Comparison of ENCODE assay signal across 8 cellular contexts in genomic region chr11:36292311-36292722, GRCh38. TPM values are rescaled to one million over a fixed set of nuclear protein-coding genes. Genes with fewer than 3 reads are reported as not detected.
DNase-seq lines count a peak whose midpoint lies in the region; FAIRE-seq and TF ChIP-seq lines count a peak whose summit lies in the region.

No MANE protein-coding gene starts in this region.

- H3K4ac ChIP-seq in trophoblast cell (ENCODE audit: low read depth, low read length) = no peak overlapping the region

- H3K79me1 ChIP-seq in trophoblast cell (ENCODE audit: low read length) = no peaks in the 10 kb centered on the region

- H3K79me2 ChIP-seq in trophoblast cell (ENCODE audit: control insufficient read depth, insufficient read depth, low read length, poor library complexity) = no peaks in the 10 kb centered on the region

- no peak overlapping the region for H3K23ac ChIP-seq in trophoblast cell (ENCODE audit: low read length)

- in situ Hi-C loops in SK-MEL-5 (cut with HindIII; ENCODE audit: low pct_unique_long_range_greater_than_20kb, low sequenced_read_pairs) = loop anchor here (10.0 kb wide), 1 partner anchor 192 kb away; no protein-coding TSS in a partner anchor

- no peak for TF ChIP-seq EP300 in esophagus muscularis mucosa (IDR thresholded peaks at IDR 0.05)

- no peaks in the 10 kb centered on the region for H3K36me3 ChIP-seq in BE2C
- H3K36me3 ChIP-seq in esophagus muscularis mucosa = no peaks in the 10 kb centered on the region
- no peaks in the 10 kb centered on the region for H3K36me3 ChIP-seq in trophoblast cell (ENCODE audit: control insufficient read depth in 1 of 2, insufficient read depth in 2 of 2, low read length in 2 of 2)

- FAIRE-seq in GM12892 (lab: Jason Lieb, UNC) = peak; percentile 90

- peak overlapping the region; percentile 69 for H2BK12ac ChIP-seq in trophoblast cell (ENCODE audit: low read length)

- no peak overlapping the region for H3K4me2 ChIP-seq in trophoblast cell (ENCODE audit: low read length)

- no peaks in the 10 kb centered on the region for H3K4me1 ChIP-seq in BE2C
- peaks cover 14 to 18% (median 17%) of the 10 kb centered on the region in 4 donors for H3K4me1 ChIP-seq in esophagus muscularis mucosa
- peaks cover 0 to 2% of the 10 kb centered on the region in 2 experiments for H3K4me1 ChIP-seq in trophoblast cell (ENCODE audit: control insufficient read depth in 1 of 2, insufficient read depth in 2 of 2, low read length in 2 of 2)

- H2BK120ac ChIP-seq in trophoblast cell (ENCODE audit: insufficient read depth, low read length, poor library complexity) = peak overlapping the region; percentile 17

- H4K8ac ChIP-seq in trophoblast cell (ENCODE audit: low read depth, low read length) = peak overlapping the region; percentile 35

- H3K14ac ChIP-seq in trophoblast cell (ENCODE audit: low read length) = no peak overlapping the region

- no peak overlapping the region for H2AK5ac ChIP-seq in trophoblast cell (ENCODE audit: low read length)

- H2AFZ ChIP-seq in trophoblast cell (ENCODE audit: insufficient read depth, low read length, poor library complexity) = peak overlapping the region; percentile 35

- DNase-seq in BE2C (no peak), GM12892 (ENCODE audit: insufficient read length) (peak; percentile 35), HuH-7.5 (ENCODE audit: low spot score) (peak; percentile 19), SK-MEL-5 (ENCODE audit: low read depth, low spot score) (peak; percentile 67), esophagus muscularis mucosa (ENCODE audit: extremely low spot score) (no peak), trophoblast cell (peak in 1 of 2 donors; percentile 66), mesenteric fat pad (ENCODE audit: low spot score) (no peak), cerebellar nuclear complex (lab: John Stamatoyannopoulos, UW) (no peak)

- intact Hi-C loops in esophagus muscularis mucosa (cut with DNase I) = no loop called here

- peak overlapping the region; percentile 9 for H3K9ac ChIP-seq in trophoblast cell (ENCODE audit: low read length)

- no peak overlapping the region for H4K12ac ChIP-seq in trophoblast cell (ENCODE audit: low read depth, low read length)

- no peak overlapping the region for H2BK5ac ChIP-seq in trophoblast cell (ENCODE audit: low read depth, low read length, poor library complexity)

- H3K18ac ChIP-seq in trophoblast cell (ENCODE audit: low read length) = no peak overlapping the region

- no peak for TF ChIP-seq POLR2A in GM12892 (IDR thresholded peaks at IDR 0.05; ENCODE audit: low read depth, low read length)
- TF ChIP-seq POLR2A in esophagus muscularis mucosa (IDR thresholded peaks at IDR 0.05; ENCODE audit: low read depth) = no peak

- TF ChIP-seq CTCF in BE2C (IDR thresholded peaks at IDR 0.05; ENCODE audit: low read depth, low read length) (peak; percentile 37; the same call in 1 of the 2 replicates), esophagus muscularis mucosa (IDR thresholded peaks at IDR 0.05) (peak in 2 of 3 experiments; percentile 25 to 30)

- H3K9me3 ChIP-seq in BE2C (no peaks in the 10 kb centered on the region), esophagus muscularis mucosa (no peaks in the 10 kb centered on the region), trophoblast cell (ENCODE audit: insufficient read depth, low read depth, low read length) (peaks cover 1% of the 10 kb centered on the region)

- 28% methylated on average over 4 of the region's 4 CpGs for whole genome bisulfite sequencing in esophagus muscularis mucosa
- WGBS in trophoblast cell (ENCODE audit: extremely low coverage, insufficient coverage, insufficient read length) = no CpG with 5 or more reads among the region's 4 CpGs

- H3K27me3 ChIP-seq in BE2C (no peaks in the 10 kb centered on the region), esophagus muscularis mucosa (no peaks in the 10 kb centered on the region), trophoblast cell (ENCODE audit: insufficient read depth, low read length) (no peaks in the 10 kb centered on the region)

- no peak overlapping the region for H4K91ac ChIP-seq in trophoblast cell (ENCODE audit: low read depth, low read length)

- H3K27ac ChIP-seq in esophagus muscularis mucosa (replicated peaks in 1 of 4) (no peak overlapping the region), trophoblast cell (ENCODE audit: low read depth, low read length) (no peak overlapping the region)

- H3K4me3 ChIP-seq in BE2C (ENCODE audit: low read depth, low read length) = no peak overlapping the region
- no peak overlapping the region for H3K4me3 ChIP-seq in esophagus muscularis mucosa
- no peak overlapping the region for H3K4me3 ChIP-seq in trophoblast cell (ENCODE audit: low read depth, low read length)

RNA-seq across cellular contexts. Expression of gene COMMD9, which starts 3.1 kb away (rescaled TPM):
- 30.0 TPM for polyA plus RNA-seq in BE2C (2012; ENCODE audit: insufficient read depth, insufficient read length, low read depth)
- 29.3 TPM for polyA plus RNA-seq in GM12892 (2012; ENCODE audit: missing spikeins)
- total RNA-seq in SK-MEL-5 (2014; rRNA removed; shearing (Covaris generic)) = 111 and 124 TPM in 2 replicates
- 86.2 and 88.4 TPM in 2 replicates for polyA plus RNA-seq in SK-MEL-5 (2015; cell fraction: cytosol; rRNA removed)
- polyA plus RNA-seq in SK-MEL-5 (2015; cell fraction: nucleus; rRNA removed) = 64.1 and 85.6 TPM in 2 replicates
- 10 to 100 TPM; 18.3 to 45.5 (median 27.7) TPM for total RNA-seq in esophagus muscularis mucosa
- polyA plus RNA-seq in trophoblast cell (2013) = 55.0 and 60.3 TPM in 2 replicates
- total RNA-seq in mesenteric fat pad = 77.8 TPM

RNA-seq across cellular contexts. Expression of gene PRR5L, which starts 3.8 kb away (rescaled TPM):
- 1.5 TPM for polyA plus RNA-seq in BE2C (2012; ENCODE audit: insufficient read depth, insufficient read length, low read depth)
- 0.25 TPM for polyA plus RNA-seq in GM12892 (2012; ENCODE audit: missing spikeins)
- 3.2 and 6.5 TPM in 2 replicates for total RNA-seq in SK-MEL-5 (2014; rRNA removed; shearing (Covaris generic))
- polyA plus RNA-seq in SK-MEL-5 (2015; cell fraction: cytosol; rRNA removed) = 1.6 and 2.1 TPM in 2 replicates
- 3.0 and 3.6 TPM in 2 replicates for polyA plus RNA-seq in SK-MEL-5 (2015; cell fraction: nucleus; rRNA removed)
- total RNA-seq in esophagus muscularis mucosa (1 to 10 TPM; 1.7 to 9.6 (median 3.1) TPM), mesenteric fat pad (14.2 TPM)
- 12.3 and 14.1 TPM in 2 replicates for polyA plus RNA-seq in trophoblast cell (2013)

Comparison
In these comparisons a context has a peak if more than half of its experiments do, and no peak if none do; other contexts are left out.
1. DNase-seq: peak in GM12892 (single experiment), HuH-7.5 (single experiment) and SK-MEL-5 (single experiment); none in BE2C (single experiment), esophagus muscularis mucosa (single experiment), mesenteric fat pad (single experiment) and cerebellar nuclear complex (0 of 2).